ENCODE assay signal across 22 cellular contexts in the genomic region with DNA sequence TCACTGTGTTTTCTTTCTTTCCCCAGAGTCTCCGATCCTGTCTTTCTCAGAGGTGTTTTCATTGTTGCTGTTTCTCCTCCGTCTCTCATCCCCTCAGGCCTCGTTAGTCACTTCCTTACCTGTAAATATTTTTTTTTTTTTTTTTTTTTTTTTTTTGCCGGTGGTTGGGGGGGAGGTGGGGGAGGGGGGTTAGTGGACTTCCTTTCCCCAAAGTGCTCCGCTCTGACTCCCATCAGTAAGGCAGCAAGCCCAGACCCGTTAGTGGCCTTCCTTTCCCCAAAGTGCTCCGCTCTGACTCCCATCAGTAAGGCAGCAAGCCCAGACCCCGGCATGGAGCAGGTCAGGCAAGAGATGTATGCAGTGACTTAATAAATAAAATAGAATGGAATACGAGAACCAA.
A peak's percentile ranks its signal among the peaks of the same experiment; 100 is the strongest.
DNase-seq lines count a peak whose midpoint lies in the region; ATAC-seq, FAIRE-seq and TF ChIP-seq lines count a peak whose summit lies in the region.
"Had no signal": no experiment of that assay in that cellular context is flagged by ENCODE, and none has a peak within 500 bp of the region (broad histone marks: within the 10 kb centered on the region; RNA-seq: fewer than 3 reads in every experiment).

No MANE protein-coding gene starts in this region.

- peaks cover 33% of the 10 kb centered on the region for H3K27me3 Mint-ChIP-seq in astrocyte (ENCODE audit: low read depth, unreplicated experiment)
- peaks cover 24 to 57% (median 44%) of the 10 kb centered on the region in 5 donors for H3K27me3 Mint-ChIP-seq in naive thymus-derived CD4-positive, alpha-beta T cell

- ATAC-seq in gastrocnemius medialis (no peak), GM18517 (IDR thresholded peaks at IDR 0.05; ENCODE audit: unreplicated experiment) (no peak), GM18498 (IDR thresholded peaks at IDR 0.05; ENCODE audit: unreplicated experiment) (no peak)
- ATAC-seq in naive thymus-derived CD4-positive, alpha-beta T cell, result no peak
- ATAC-seq: effector memory CD8-positive, alpha-beta T cell; naive thymus-derived CD8-positive, alpha-beta T cell had no signal

- no peak overlapping the region for H2AFZ ChIP-seq in astrocyte (ENCODE audit: low read depth, low read length)

- H3K9me3 Mint-ChIP-seq in astrocyte (ENCODE audit: unreplicated experiment), result peaks cover 3% of the 10 kb centered on the region
- H3K9me3 Mint-ChIP-seq in naive thymus-derived CD4-positive, alpha-beta T cell, result peaks cover 0 to 2% (median 0%) of the 10 kb centered on the region in 11 donors
- H3K9me3 Mint-ChIP-seq: activated CD4-positive, alpha-beta T cell treated with anti-CD3 and anti-CD28 coated beads, Interleukin-2, amount 10 ng/mL, durations not matched to agents 24 days and 14 days; activated naive CD4-positive, alpha-beta T cell treated with anti-CD3 and anti-CD28 coated beads for 36 hours; activated T-cell treated with anti-CD3 and anti-CD28 coated beads, Interleukin-2, amount 50 U/mL, for 72 hours; effector memory CD8-positive, alpha-beta T cell; naive thymus-derived CD8-positive, alpha-beta T cell; T-helper 2 cell treated with Interferon-gamma antibody and Interleukin-4, amounts not matched to agents 5 μg/mL and 100 μg/mL, for 36 hours had no signal

- peak overlapping the region; percentile 3 for H3K27ac Mint-ChIP-seq in astrocyte (ENCODE audit: unreplicated experiment)
- H3K27ac Mint-ChIP-seq in naive thymus-derived CD4-positive, alpha-beta T cell, result peak overlapping the region in 1 of 9 donors; percentile 56
- H3K27ac Mint-ChIP-seq: activated CD4-positive, alpha-beta T cell treated with anti-CD3 and anti-CD28 coated beads, Interleukin-2, amount 10 ng/mL, durations not matched to agents 24 days and 14 days; activated naive CD4-positive, alpha-beta T cell treated with anti-CD3 and anti-CD28 coated beads for 36 hours; activated T-cell treated with anti-CD3 and anti-CD28 coated beads, Interleukin-2, amount 50 U/mL, for 72 hours; effector memory CD8-positive, alpha-beta T cell; naive thymus-derived CD8-positive, alpha-beta T cell; T-helper 2 cell treated with Interferon-gamma antibody and Interleukin-4, amounts not matched to agents 5 μg/mL and 100 μg/mL, for 36 hours had no signal

- in situ Hi-C loops in gastrocnemius medialis (cut with MboI; ENCODE audit: low sequenced_read_pairs in 4 of 4), result no loop called here

- no peaks in the 10 kb centered on the region for H3K27me3 ChIP-seq in HUES6 (ENCODE audit: control insufficient read depth, insufficient read depth, low read length)
- H3K27me3 ChIP-seq in astrocyte (ENCODE audit: insufficient read depth, low read length), result peaks cover 11% of the 10 kb centered on the region
- no peaks in the 10 kb centered on the region for H3K27me3 ChIP-seq in gastrocnemius medialis
- H3K27me3 ChIP-seq in naive thymus-derived CD4-positive, alpha-beta T cell (ENCODE audit: control insufficient read depth in 2 of 2, insufficient read depth in 2 of 2, low read length in 2 of 2), result peaks cover 2 to 3% of the 10 kb centered on the region in 2 donors
- H3K27me3 ChIP-seq: upper lobe of right lung had no signal

- H3K4me1 Mint-ChIP-seq in astrocyte (ENCODE audit: low read depth, unreplicated experiment), result peaks cover 7% of the 10 kb centered on the region
- H3K4me1 Mint-ChIP-seq in naive thymus-derived CD4-positive, alpha-beta T cell, result peaks cover 0 to 4% (median 0%) of the 10 kb centered on the region in 7 donors
- H3K4me1 Mint-ChIP-seq: activated CD4-positive, alpha-beta T cell treated with anti-CD3 and anti-CD28 coated beads, Interleukin-2, amount 10 ng/mL, durations not matched to agents 24 days and 14 days had no signal

- CTCF ChIA-PET in naive thymus-derived CD4-positive, alpha-beta T cell (lab: Charles Lee), result no interaction called here

- DNase-seq in astrocyte (ENCODE audit: low read depth), result no peak
- DNase-seq in lung microvascular endothelial cell (ENCODE audit: low read depth in 2 of 2), result peak; percentile 5 to 35
- DNase-seq in gastrocnemius medialis, result no peak
- DNase-seq in AG08396 (ENCODE audit: low spot score), result no peak
- no peak for DNase-seq in naive thymus-derived CD4-positive, alpha-beta T cell
- DNase-seq: activated CD4-positive, alpha-beta T cell treated with anti-CD3 and anti-CD28 coated beads, Interleukin-2, amount 10 ng/mL, durations not matched to agents 24 days and 14 days; activated naive CD4-positive, alpha-beta T cell treated with anti-CD3 and anti-CD28 coated beads for 36 hours; activated T-cell treated with anti-CD3 and anti-CD28 coated beads, Interleukin-2, amount 50 U/mL, for 72 hours; Calu3; DND-41; effector memory CD8-positive, alpha-beta T cell; left cardiac atrium; naive thymus-derived CD8-positive, alpha-beta T cell; NCI-H1105; NCI-H1930; upper lobe of right lung had no signal

- H3K79me2 ChIP-seq in astrocyte (ENCODE audit: insufficient read depth, low read length), result no peaks in the 10 kb centered on the region

- H4K20me1 ChIP-seq in astrocyte (ENCODE audit: insufficient read depth, low read length), result no peaks in the 10 kb centered on the region

- H3K4me1 ChIP-seq in HUES6 (ENCODE audit: control insufficient read depth, insufficient read depth, low read length) (peaks cover 10% of the 10 kb centered on the region), astrocyte (ENCODE audit: insufficient read depth, low read length) (no peaks in the 10 kb centered on the region), gastrocnemius medialis (peaks cover 26 to 37% of the 10 kb centered on the region in 2 donors)
- H3K4me1 ChIP-seq in naive thymus-derived CD4-positive, alpha-beta T cell (ENCODE audit: control insufficient read depth in 2 of 2, insufficient read depth in 2 of 2, low read length in 2 of 2), result no peaks in the 10 kb centered on the region

- H3K4me3 ChIP-seq in HUES6 (ENCODE audit: low read depth, low read length), result no peak overlapping the region
- no peak overlapping the region for H3K4me3 ChIP-seq in astrocyte (ENCODE audit: insufficient read depth, low read depth, low read length)
- H3K4me3 ChIP-seq in gastrocnemius medialis, result peak overlapping the region in 3 of 4 donors; percentile 26 to 42 (median 31)
- no peak overlapping the region for H3K4me3 ChIP-seq in naive thymus-derived CD4-positive, alpha-beta T cell (ENCODE audit: low read length)
- H3K4me3 ChIP-seq: upper lobe of right lung had no signal

- intact Hi-C loops in gastrocnemius medialis (cut with DNase I; ENCODE audit: low total_unique reads), result loop anchor here (1.0 kb wide), 1 partner anchor 28 kb away; no protein-coding TSS in a partner anchor
- intact Hi-C loops in naive thymus-derived CD4-positive, alpha-beta T cell (cut with micrococcal nuclease), result loop anchor here (1.0 kb wide), 1 partner anchor 28 kb away; no protein-coding TSS in a partner anchor

- H3K4me3 Mint-ChIP-seq in astrocyte (ENCODE audit: unreplicated experiment), result no peak overlapping the region
- H3K4me3 Mint-ChIP-seq in naive thymus-derived CD4-positive, alpha-beta T cell, result no peak overlapping the region
- H3K4me3 Mint-ChIP-seq: activated CD4-positive, alpha-beta T cell treated with anti-CD3 and anti-CD28 coated beads, Interleukin-2, amount 10 ng/mL, durations not matched to agents 24 days and 14 days; activated naive CD4-positive, alpha-beta T cell treated with anti-CD3 and anti-CD28 coated beads for 36 hours; activated T-cell treated with anti-CD3 and anti-CD28 coated beads, Interleukin-2, amount 50 U/mL, for 72 hours; effector memory CD8-positive, alpha-beta T cell; naive thymus-derived CD8-positive, alpha-beta T cell; T-helper 2 cell treated with Interferon-gamma antibody and Interleukin-4, amounts not matched to agents 5 μg/mL and 100 μg/mL, for 36 hours had no signal

- no peaks in the 10 kb centered on the region for H3K9me3 ChIP-seq in HUES6 (ENCODE audit: control insufficient read depth, insufficient read depth, low read depth, low read length)
- no peaks in the 10 kb centered on the region for H3K9me3 ChIP-seq in astrocyte (ENCODE audit: insufficient read depth, low read depth, low read length)
- no peaks in the 10 kb centered on the region for H3K9me3 ChIP-seq in gastrocnemius medialis
- no peaks in the 10 kb centered on the region for H3K9me3 ChIP-seq in naive thymus-derived CD4-positive, alpha-beta T cell (ENCODE audit: control insufficient read depth in 2 of 3, low read length in 3 of 3)
- H3K9me3 ChIP-seq: upper lobe of right lung had no signal

- POLR2A ChIA-PET in naive thymus-derived CD4-positive, alpha-beta T cell (lab: Charles Lee), result no interaction called here

- H3K27ac ChIP-seq in HUES6 (ENCODE audit: low read depth, low read length) (no peak overlapping the region), astrocyte (ENCODE audit: low read depth, low read length) (no peak overlapping the region), gastrocnemius medialis (peak overlapping the region; percentile 79 to 90 (median 84))
- no peak overlapping the region for H3K27ac ChIP-seq in naive thymus-derived CD4-positive, alpha-beta T cell (ENCODE audit: low read depth, low read length)
- H3K27ac ChIP-seq: C4-2B, upper lobe of right lung had no signal

- TF ChIP-seq POLR2A in gastrocnemius medialis (IDR thresholded peaks at IDR 0.05), result no peak

- H3K36me3 ChIP-seq in HUES6 (ENCODE audit: control insufficient read depth, insufficient read depth, low read length) (no peaks in the 10 kb centered on the region), astrocyte (ENCODE audit: insufficient read depth, low read length) (no peaks in the 10 kb centered on the region), gastrocnemius medialis (no peaks in the 10 kb centered on the region)
- H3K36me3 ChIP-seq in naive thymus-derived CD4-positive, alpha-beta T cell (ENCODE audit: control insufficient read depth in 2 of 3, insufficient read depth in 3 of 3, low read length in 3 of 3), result no peaks in the 10 kb centered on the region
- H3K36me3 ChIP-seq: upper lobe of right lung had no signal

- peak overlapping the region; percentile 18 for H3K9ac ChIP-seq in HUES6 (ENCODE audit: low read length)
- no peak overlapping the region for H3K9ac ChIP-seq in astrocyte (ENCODE audit: low read length)

- no peak for FAIRE-seq in astrocyte (lab: Jason Lieb, UNC)
- FAIRE-seq: H54 had no signal

- H3K36me3 Mint-ChIP-seq in astrocyte (ENCODE audit: low read depth, unreplicated experiment), result no peaks in the 10 kb centered on the region
- no peaks in the 10 kb centered on the region for H3K36me3 Mint-ChIP-seq in naive thymus-derived CD4-positive, alpha-beta T cell
- H3K36me3 Mint-ChIP-seq: naive thymus-derived CD8-positive, alpha-beta T cell had no signal

- no peak overlapping the region for H3K4me2 ChIP-seq in astrocyte (ENCODE audit: low read length)

- no peak for TF ChIP-seq CTCF in astrocyte (IDR thresholded peaks at IDR 0.05; ENCODE audit: insufficient read depth, low read depth, low read length)
- no peak for TF ChIP-seq CTCF in gastrocnemius medialis (IDR thresholded peaks at IDR 0.05 in 4 of 5, conservative IDR thresholded peaks at IDR 0.05 in 1 of 5)

Comparison
In these comparisons a context has a peak if more than half of its experiments do, and no peak if none do; other contexts are left out.
1. H3K27ac ChIP-seq: peak in gastrocnemius medialis (4 of 4); none in HUES6 (single experiment), astrocyte (single experiment) and naive thymus-derived CD4-positive, alpha-beta T cell (single experiment).
2. H3K4me3 ChIP-seq: peak in gastrocnemius medialis (3 of 4); none in HUES6 (single experiment), astrocyte (single experiment) and naive thymus-derived CD4-positive, alpha-beta T cell (single experiment).
3. DNase-seq: peak in lung microvascular endothelial cell (2 of 2); none in astrocyte (single experiment), gastrocnemius medialis (0 of 2), AG08396 (single experiment) and naive thymus-derived CD4-positive, alpha-beta T cell (0 of 9).